1 cellular context compared by ENCODE assay signal in the genomic region with DNA sequence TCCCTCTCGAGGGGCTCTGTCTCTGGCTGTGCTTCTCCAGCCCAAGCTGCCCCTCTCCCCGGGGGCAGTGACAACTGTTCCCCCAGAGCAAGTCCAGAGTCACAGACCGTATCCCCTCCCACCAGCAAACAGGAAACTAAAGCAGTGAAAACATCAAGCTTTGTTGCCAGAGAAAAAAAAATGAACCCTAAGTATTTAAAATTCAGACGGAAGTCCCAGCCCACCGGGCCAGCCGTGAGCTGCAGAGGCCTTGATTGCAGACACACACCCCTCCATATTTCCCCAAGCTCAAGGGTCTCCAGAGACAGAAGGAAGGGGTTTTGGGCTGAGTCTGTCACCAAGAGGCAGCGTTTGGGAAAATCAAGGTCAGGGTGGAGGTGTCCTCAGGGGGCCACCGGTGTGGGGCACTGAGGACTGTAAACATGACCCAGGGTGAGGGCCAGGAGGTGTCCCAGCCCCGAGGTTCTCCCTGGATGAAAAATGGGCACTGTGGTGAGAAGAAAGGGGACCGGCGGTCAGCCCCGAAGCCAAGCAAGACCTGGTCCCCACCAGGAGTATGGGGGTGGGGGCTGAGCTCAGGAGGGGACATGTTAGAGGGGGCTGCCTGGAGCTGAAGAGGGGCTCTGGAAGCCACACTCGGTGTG.
TF ChIP-seq lines count a peak whose summit lies in the region.

No MANE protein-coding gene starts in this region.

TF ChIP-seq in HepG2, 621 proteins besides CTCF, POLR2A, EP300 and RAD21 (continued from another document and continues in another):
- no peak; the same call in 1 of the 2 replicates for TF ChIP-seq ARID4A (CRISPR knock-in tag; IDR thresholded peaks at IDR 0.05; ENCODE audit: borderline replicate concordance)
- TF ChIP-seq TAF15 (IDR thresholded peaks at IDR 0.05; ENCODE audit: low read depth, low read length, poor library complexity, severe bottlenecking) = no peak
- TF ChIP-seq ZNF230 (CRISPR knock-in tag; IDR thresholded peaks at IDR 0.05) = no peak
- no peak for TF ChIP-seq SP1 (IDR thresholded peaks at IDR 0.05)
- TF ChIP-seq SP1 (CRISPR knock-in tag; IDR thresholded peaks at IDR 0.05) = no peak
- peak; percentile 73 for TF ChIP-seq RARA (CRISPR knock-in tag; IDR thresholded peaks at IDR 0.05)
- no peak; the same call in 1 of the 2 replicates for TF ChIP-seq ZNF83 (CRISPR knock-in tag; IDR thresholded peaks at IDR 0.05; ENCODE audit: borderline replicate concordance)
- no peak for TF ChIP-seq ZNF3 (CRISPR knock-in tag; IDR thresholded peaks at IDR 0.05)
- TF ChIP-seq POLR2AphosphoS5 (IDR thresholded peaks at IDR 0.05; ENCODE audit: low read depth, low read length) = no peak
- TF ChIP-seq DMAP1 (CRISPR knock-in tag; IDR thresholded peaks at IDR 0.05) = no peak
- no peak for TF ChIP-seq SRSF9 (IDR thresholded peaks at IDR 0.05; ENCODE audit: borderline replicate concordance, insufficient read depth, low read depth, low read length, poor library complexity, severe bottlenecking)
- no peak for TF ChIP-seq SOX6 (IDR thresholded peaks at IDR 0.05)
- peak; percentile 23; the same call in 1 of the 2 replicates for TF ChIP-seq SOX6 (CRISPR knock-in tag; IDR thresholded peaks at IDR 0.05)
- 0 out of 2 replicates have a peak, but pooled peaks have one; percentile 26 for TF ChIP-seq TARDBP (CRISPR knock-in tag; IDR thresholded peaks at IDR 0.05)
- no peak for TF ChIP-seq PRDM10 (CRISPR knock-in tag; IDR thresholded peaks at IDR 0.05; ENCODE audit: low read depth)
- no peak for TF ChIP-seq ZFP90 (CRISPR knock-in tag; IDR thresholded peaks at IDR 0.05; ENCODE audit: borderline replicate concordance)
- peak; percentile 36 for TF ChIP-seq MED8 (CRISPR knock-in tag; IDR thresholded peaks at IDR 0.05; ENCODE audit: insufficient replicate concordance)
- TF ChIP-seq ZNF207 (IDR thresholded peaks at IDR 0.05; ENCODE audit: borderline replicate concordance) = no peak
- no peak for TF ChIP-seq CC2D1A (CRISPR knock-in tag; IDR thresholded peaks at IDR 0.05)
- TF ChIP-seq HOXA3 (CRISPR knock-in tag; IDR thresholded peaks at IDR 0.05) = peak; percentile 2; the same call in 1 of the 2 replicates
- TF ChIP-seq FOXA1 (IDR thresholded peaks at IDR 0.05) = no peak
- TF ChIP-seq FOXA1 (CRISPR knock-in tag; IDR thresholded peaks at IDR 0.05) = peak; percentile 54
- no peak for TF ChIP-seq ZFP37 (CRISPR knock-in tag; IDR thresholded peaks at IDR 0.05; ENCODE audit: borderline replicate concordance)
- no peak for TF ChIP-seq SRY (CRISPR knock-in tag; IDR thresholded peaks at IDR 0.05)
- 0 out of 2 replicates have a peak, but pooled peaks have one; percentile 7 for TF ChIP-seq HDAC2 (CRISPR knock-in tag; IDR thresholded peaks at IDR 0.05)
- no peak for TF ChIP-seq HMG20A (CRISPR knock-in tag; IDR thresholded peaks at IDR 0.05; ENCODE audit: borderline replicate concordance)
- TF ChIP-seq, protein P1, sequence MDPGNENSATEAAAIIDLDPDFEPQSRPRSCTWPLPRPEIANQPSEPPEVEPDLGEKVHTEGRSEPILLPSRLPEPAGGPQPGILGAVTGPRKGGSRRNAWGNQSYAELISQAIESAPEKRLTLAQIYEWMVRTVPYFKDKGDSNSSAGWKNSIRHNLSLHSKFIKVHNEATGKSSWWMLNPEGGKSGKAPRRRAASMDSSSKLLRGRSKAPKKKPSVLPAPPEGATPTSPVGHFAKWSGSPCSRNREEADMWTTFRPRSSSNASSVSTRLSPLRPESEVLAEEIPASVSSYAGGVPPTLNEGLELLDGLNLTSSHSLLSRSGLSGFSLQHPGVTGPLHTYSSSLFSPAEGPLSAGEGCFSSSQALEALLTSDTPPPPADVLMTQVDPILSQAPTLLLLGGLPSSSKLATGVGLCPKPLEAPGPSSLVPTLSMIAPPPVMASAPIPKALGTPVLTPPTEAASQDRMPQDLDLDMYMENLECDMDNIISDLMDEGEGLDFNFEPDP (CRISPR knock-in tag; conservative IDR thresholded peaks at IDR 0.05) = no peak
- TF ChIP-seq, protein P2, sequence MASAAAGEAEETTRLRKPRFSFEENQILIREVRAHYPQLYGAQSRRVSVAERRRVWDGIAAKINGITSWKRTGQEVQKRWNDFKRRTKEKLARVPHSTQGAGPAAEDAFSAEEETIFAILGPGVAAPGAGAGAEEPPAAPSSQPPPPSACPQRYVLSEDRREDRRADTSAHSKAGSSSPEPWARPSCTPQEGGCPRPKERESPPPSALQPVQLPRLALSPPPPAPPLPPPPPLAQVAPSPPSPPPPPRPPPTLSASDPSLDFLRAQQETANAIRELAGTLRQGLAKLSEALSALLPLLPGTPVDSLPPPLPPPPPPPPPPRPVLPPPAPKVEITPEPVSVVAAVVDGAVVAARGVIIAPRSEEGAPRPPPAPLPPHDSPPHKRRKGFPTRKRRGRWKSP (CRISPR knock-in tag; IDR thresholded peaks at IDR 0.05) = 0 out of 2 replicates have a peak, but pooled peaks have one; percentile 27
- TF ChIP-seq NFE2L2 (IDR thresholded peaks at IDR 0.05; ENCODE audit: low read length) = no peak
- TF ChIP-seq SIX1 (CRISPR knock-in tag; IDR thresholded peaks at IDR 0.05; ENCODE audit: borderline replicate concordance) = no peak
- TF ChIP-seq SIX4 (CRISPR knock-in tag; IDR thresholded peaks at IDR 0.05) = no peak
- TF ChIP-seq ZNF776 (CRISPR knock-in tag; IDR thresholded peaks at IDR 0.05) = no peak
- TF ChIP-seq ZNF317 (CRISPR knock-in tag; IDR thresholded peaks at IDR 0.05) = no peak
- no peak for TF ChIP-seq ZNF432 (CRISPR knock-in tag; IDR thresholded peaks at IDR 0.05; ENCODE audit: borderline replicate concordance)
- no peak for TF ChIP-seq ZNF292 (CRISPR knock-in tag; IDR thresholded peaks at IDR 0.05; ENCODE audit: borderline replicate concordance, low read depth)
- TF ChIP-seq TCF7L2 (IDR thresholded peaks at IDR 0.05; ENCODE audit: low read depth, low read length) = no peak
- TF ChIP-seq SIN3B (IDR thresholded peaks at IDR 0.05; ENCODE audit: low read length) = no peak
- no peak for TF ChIP-seq MTF1 (CRISPR knock-in tag; IDR thresholded peaks at IDR 0.05)
- TF ChIP-seq ZNF772 (CRISPR knock-in tag; IDR thresholded peaks at IDR 0.05) = 0 out of 2 replicates have a peak, but pooled peaks have one; percentile 36
- TF ChIP-seq, protein P3, sequence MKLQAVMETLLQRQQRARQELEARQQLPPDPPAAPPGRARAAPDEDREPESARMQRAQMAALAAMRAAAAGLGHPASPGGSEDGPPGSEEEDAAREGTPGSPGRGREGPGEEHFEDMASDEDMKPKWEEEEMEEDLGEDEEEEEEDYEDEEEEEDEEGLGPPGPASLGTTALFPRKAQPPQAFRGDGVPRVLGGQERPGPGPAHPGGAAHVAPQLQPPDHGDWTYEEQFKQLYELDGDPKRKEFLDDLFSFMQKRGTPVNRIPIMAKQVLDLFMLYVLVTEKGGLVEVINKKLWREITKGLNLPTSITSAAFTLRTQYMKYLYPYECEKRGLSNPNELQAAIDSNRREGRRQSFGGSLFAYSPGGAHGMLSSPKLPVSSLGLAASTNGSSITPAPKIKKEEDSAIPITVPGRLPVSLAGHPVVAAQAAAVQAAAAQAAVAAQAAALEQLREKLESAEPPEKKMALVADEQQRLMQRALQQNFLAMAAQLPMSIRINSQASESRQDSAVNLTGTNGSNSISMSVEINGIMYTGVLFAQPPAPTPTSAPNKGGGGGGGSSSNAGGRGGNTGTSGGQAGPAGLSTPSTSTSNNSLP (IDR thresholded peaks at IDR 0.05; ENCODE audit: low read depth, low read length) = no peak
- TF ChIP-seq ZNF256 (CRISPR knock-in tag; conservative IDR thresholded peaks at IDR 0.05) = no peak
- TF ChIP-seq AKAP8 (CRISPR knock-in tag; IDR thresholded peaks at IDR 0.05) = 0 out of 2 replicates have a peak, but pooled peaks have one; percentile 17
- peak; percentile 69; the same call in 1 of the 2 replicates for TF ChIP-seq ZNF891 (CRISPR knock-in tag; IDR thresholded peaks at IDR 0.05)
- peak; percentile 43 for TF ChIP-seq RBM39 (IDR thresholded peaks at IDR 0.05; ENCODE audit: low read depth, low read length, poor library complexity, severe bottlenecking)
- TF ChIP-seq ZNF451 (CRISPR knock-in tag; IDR thresholded peaks at IDR 0.05) = no peak
- TF ChIP-seq SALL2 (CRISPR knock-in tag; IDR thresholded peaks at IDR 0.05) = no peak
- TF ChIP-seq FOXA3 (CRISPR knock-in tag; IDR thresholded peaks at IDR 0.05) = no peak
- no peak for TF ChIP-seq KAT8 (CRISPR knock-in tag; IDR thresholded peaks at IDR 0.05)
- 0 out of 2 replicates have a peak, but pooled peaks have one; percentile 21 for TF ChIP-seq ELF3 (CRISPR knock-in tag; IDR thresholded peaks at IDR 0.05)
- TF ChIP-seq ZNF326 (CRISPR knock-in tag; IDR thresholded peaks at IDR 0.05; ENCODE audit: borderline replicate concordance) = no peak
- no peak for TF ChIP-seq RBFOX2 (IDR thresholded peaks at IDR 0.05; ENCODE audit: low read depth, low read length)
- no peak for TF ChIP-seq ZNF501 (CRISPR knock-in tag; IDR thresholded peaks at IDR 0.05)
- TF ChIP-seq ZNF761 (CRISPR knock-in tag; conservative IDR thresholded peaks at IDR 0.05) = no peak
- no peak for TF ChIP-seq SP5 (CRISPR knock-in tag; IDR thresholded peaks at IDR 0.05; ENCODE audit: borderline replicate concordance, low read depth)
- TF ChIP-seq HOXA7 (CRISPR knock-in tag; IDR thresholded peaks at IDR 0.05) = no peak
- TF ChIP-seq MBD4 (IDR thresholded peaks at IDR 0.05; ENCODE audit: borderline replicate concordance, low read length) = no peak
- TF ChIP-seq HNRNPK (IDR thresholded peaks at IDR 0.05; ENCODE audit: low read depth, low read length, poor library complexity, severe bottlenecking) = no peak
- no peak for TF ChIP-seq ZNF709 (CRISPR knock-in tag; IDR thresholded peaks at IDR 0.05)
- TF ChIP-seq ZFP82 (CRISPR knock-in tag; IDR thresholded peaks at IDR 0.05; ENCODE audit: borderline replicate concordance) = no peak
- TF ChIP-seq POGZ (CRISPR knock-in tag; IDR thresholded peaks at IDR 0.05) = 0 out of 2 replicates have a peak, but pooled peaks have one; percentile 31
- TF ChIP-seq ZSCAN5A (CRISPR knock-in tag; IDR thresholded peaks at IDR 0.05; ENCODE audit: borderline replicate concordance) = no peak
- TF ChIP-seq TCF12 (IDR thresholded peaks at IDR 0.05) = no peak
- TF ChIP-seq TCF12 (CRISPR knock-in tag; IDR thresholded peaks at IDR 0.05) = 0 out of 2 replicates have a peak, but pooled peaks have one; percentile 54
